In the genomic region with DNA sequence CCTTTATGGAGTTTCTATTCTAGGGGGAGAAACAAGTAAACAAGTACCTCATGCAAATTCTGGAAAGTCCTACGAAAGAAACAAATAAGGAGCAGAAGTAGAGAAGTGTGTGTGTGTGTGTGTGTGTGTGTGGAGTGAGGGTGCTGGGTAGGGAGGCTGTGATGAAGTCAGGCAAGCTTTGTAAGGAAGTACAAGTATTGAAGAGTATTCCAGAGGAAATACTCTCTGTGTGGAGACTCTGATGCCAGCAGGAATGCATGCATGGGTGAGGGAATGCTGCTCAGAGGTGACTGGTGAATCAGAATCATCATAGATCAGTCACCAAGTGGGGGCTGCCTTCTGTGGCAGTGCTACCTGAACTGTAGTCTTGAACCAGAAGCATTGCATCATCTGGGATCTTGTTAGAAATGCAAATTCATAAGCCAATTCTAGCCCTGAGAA, we compare ENCODE assay signal across 14 cellular contexts. TPM values are rescaled to one million over a fixed set of nuclear protein-coding genes. Genes with fewer than 3 reads are reported as not detected.
DNase-seq lines count a peak whose midpoint lies in the region; ATAC-seq and TF ChIP-seq lines count a peak whose summit lies in the region.
"Had no signal": no experiment of that assay in that cellular context is flagged by ENCODE, and none has a peak within 500 bp of the region (broad histone marks: within the 10 kb centered on the region; RNA-seq: fewer than 3 reads in every experiment).

No MANE protein-coding gene starts in this region.

- H3K36me3 ChIP-seq in HAP-1 (replicated peaks) (no peaks in the 10 kb centered on the region), heart right ventricle (no peaks in the 10 kb centered on the region)

- H3K9me3 ChIP-seq in HAP-1 (no peaks in the 10 kb centered on the region; the same call in 1 of the 2 replicates), heart right ventricle (peaks cover 0 to 13% (median 4%) of the 10 kb centered on the region in 11 donors)

- intact Hi-C loops in left colon (cut with DNase I, micrococcal nuclease) = no loop called here
- intact Hi-C loops in heart right ventricle (cut with DNase I) = no loop called here

- ATAC-seq in HG02588 (IDR thresholded peaks at IDR 0.05; ENCODE audit: unreplicated experiment) (peak; percentile 15), left colon (peak; percentile 64), GM18520 (IDR thresholded peaks at IDR 0.05; ENCODE audit: unreplicated experiment) (no peak), heart right ventricle (no peak)

- in situ Hi-C loops in HAP-1 (cut with MboI; ENCODE audit: low sequenced_read_pairs) = no loop called here

- no peaks in the 10 kb centered on the region for H3K4me1 ChIP-seq in HAP-1
- peaks cover 0 to 15% (median 10%) of the 10 kb centered on the region in 9 donors for H3K4me1 ChIP-seq in heart right ventricle

- peaks cover 26% of the 10 kb centered on the region for H3K27me3 ChIP-seq in HAP-1 (ENCODE audit: low read depth)
- H3K27me3 ChIP-seq in heart right ventricle = no peaks in the 10 kb centered on the region

- WGBS in heart right ventricle, 2 donors = 76 to 80% methylated on average over 1 of the region's 1 CpG

- H3K27ac ChIP-seq in heart right ventricle = no peak overlapping the region
- H3K27ac ChIP-seq: VCaP had no signal

- peak; percentile 35 for DNase-seq in GM03348 (ENCODE audit: low spot score)
- DNase-seq in astrocyte of the hippocampus (ENCODE audit: low read depth, low spot score) = peak; percentile 74
- no peak for DNase-seq in left colon
- no peak for DNase-seq in foreskin melanocyte
- no peak for DNase-seq in HAP-1 (ENCODE audit: low spot score in 2 of 2)
- no peak for DNase-seq in heart right ventricle
- DNase-seq: KG1; RPMI8226; stimulated activated CD4-positive, alpha-beta T cell treated with anti-CD3 and anti-CD28 coated beads, Interleukin-4, amount 100 ng/mL, for 4 hours had no signal

- TF ChIP-seq CTCF in heart right ventricle (IDR thresholded peaks at IDR 0.05) = no peak

- H3K4me3 ChIP-seq in HAP-1 (no peak overlapping the region), heart right ventricle (no peak overlapping the region)
- H3K4me3 ChIP-seq: lung had no signal

RNA-seq across cellular contexts. Expression of gene SLC4A3, which starts 34.5 kb away (rescaled TPM):
- total RNA-seq in left colon (1 to 10 TPM in 1 of 2 donors, under 1 TPM in 1; 0.24 to 1.2 TPM), heart right ventricle (100 to 1,000 TPM; 339 to 671 (median 422) TPM)
- polyA plus RNA-seq in heart right ventricle = 100 to 1,000 TPM; 197 to 341 TPM
- polyA plus RNA-seq: CD14-positive monocyte had no signal

Comparison
In these comparisons a context has a peak if more than half of its experiments do, and no peak if none do; other contexts are left out.
1. DNase-seq: peak in GM03348 (single experiment) and astrocyte of the hippocampus (single experiment); none in left colon (0 of 2), foreskin melanocyte (single experiment), HAP-1 (0 of 2) and heart right ventricle (0 of 2).
2. ATAC-seq: peak in HG02588 (single experiment) and left colon (single experiment); none in GM18520 (single experiment) and heart right ventricle (0 of 8).
3. RNA of gene SLC4A3, which starts 34.5 kb away (total RNA-seq): 339 to 671 TPM in heart right ventricle; 0.24 to 1.2 TPM in left colon; every median in the first group is over 100 times any median in the second.